1 cellular context compared by ENCODE assay signal in the genomic region with DNA sequence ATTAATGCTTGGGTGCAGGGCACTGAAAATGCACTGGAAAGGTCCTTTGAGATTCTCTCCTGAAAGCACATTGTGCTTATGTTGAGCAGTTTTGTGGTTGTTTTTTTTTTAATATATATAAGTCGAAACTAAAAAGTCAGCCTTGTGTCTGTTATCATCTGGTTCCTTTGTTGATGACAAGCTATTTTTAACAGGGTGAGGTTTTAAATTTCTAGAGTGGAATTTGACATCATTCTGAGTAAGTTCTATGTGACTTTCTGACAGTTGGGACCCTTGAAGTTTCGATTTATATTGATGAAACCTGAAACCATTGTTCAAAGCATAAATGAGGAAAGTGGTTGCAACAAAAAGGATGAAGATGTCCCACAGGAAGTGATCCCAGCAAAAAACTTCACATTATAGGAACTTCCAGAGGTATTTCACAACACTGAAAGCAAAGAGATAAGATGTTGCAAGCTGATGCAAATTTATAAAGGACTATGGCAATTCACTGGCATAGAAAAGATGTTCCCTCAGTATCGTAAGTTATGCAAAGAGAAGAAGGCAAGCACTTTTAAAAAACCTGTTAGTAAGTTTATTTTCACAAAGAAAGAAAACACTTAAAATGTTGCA.
TF ChIP-seq lines count a peak whose summit lies in the region.

No MANE protein-coding gene starts in this region.

TF ChIP-seq in WTC11, 78 proteins besides CTCF, POLR2A, EP300 and RAD21 (continued from another document):
- TF ChIP-seq, protein P1, sequence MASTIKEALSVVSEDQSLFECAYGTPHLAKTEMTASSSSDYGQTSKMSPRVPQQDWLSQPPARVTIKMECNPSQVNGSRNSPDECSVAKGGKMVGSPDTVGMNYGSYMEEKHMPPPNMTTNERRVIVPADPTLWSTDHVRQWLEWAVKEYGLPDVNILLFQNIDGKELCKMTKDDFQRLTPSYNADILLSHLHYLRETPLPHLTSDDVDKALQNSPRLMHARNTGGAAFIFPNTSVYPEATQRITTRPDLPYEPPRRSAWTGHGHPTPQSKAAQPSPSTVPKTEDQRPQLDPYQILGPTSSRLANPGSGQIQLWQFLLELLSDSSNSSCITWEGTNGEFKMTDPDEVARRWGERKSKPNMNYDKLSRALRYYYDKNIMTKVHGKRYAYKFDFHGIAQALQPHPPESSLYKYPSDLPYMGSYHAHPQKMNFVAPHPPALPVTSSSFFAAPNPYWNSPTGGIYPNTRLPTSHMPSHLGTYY (CRISPR knock-in tag; IDR thresholded peaks at IDR 0.05), result no peak
- TF ChIP-seq ETV6 (CRISPR knock-in tag; IDR thresholded peaks at IDR 0.05) (no peak), SP1 (CRISPR knock-in tag; conservative IDR thresholded peaks at IDR 0.05) (no peak), NR2C2 (CRISPR knock-in tag; IDR thresholded peaks at IDR 0.05) (no peak), ESRRA (CRISPR knock-in tag; IDR thresholded peaks at IDR 0.05; ENCODE audit: borderline replicate concordance) (no peak), CBFB (CRISPR knock-in tag; IDR thresholded peaks at IDR 0.05; ENCODE audit: low read depth) (no peak), AR (CRISPR knock-in tag; IDR thresholded peaks at IDR 0.05) (no peak), NFATC4 (CRISPR knock-in tag; IDR thresholded peaks at IDR 0.05) (no peak)
- TF ChIP-seq, protein P2, sequence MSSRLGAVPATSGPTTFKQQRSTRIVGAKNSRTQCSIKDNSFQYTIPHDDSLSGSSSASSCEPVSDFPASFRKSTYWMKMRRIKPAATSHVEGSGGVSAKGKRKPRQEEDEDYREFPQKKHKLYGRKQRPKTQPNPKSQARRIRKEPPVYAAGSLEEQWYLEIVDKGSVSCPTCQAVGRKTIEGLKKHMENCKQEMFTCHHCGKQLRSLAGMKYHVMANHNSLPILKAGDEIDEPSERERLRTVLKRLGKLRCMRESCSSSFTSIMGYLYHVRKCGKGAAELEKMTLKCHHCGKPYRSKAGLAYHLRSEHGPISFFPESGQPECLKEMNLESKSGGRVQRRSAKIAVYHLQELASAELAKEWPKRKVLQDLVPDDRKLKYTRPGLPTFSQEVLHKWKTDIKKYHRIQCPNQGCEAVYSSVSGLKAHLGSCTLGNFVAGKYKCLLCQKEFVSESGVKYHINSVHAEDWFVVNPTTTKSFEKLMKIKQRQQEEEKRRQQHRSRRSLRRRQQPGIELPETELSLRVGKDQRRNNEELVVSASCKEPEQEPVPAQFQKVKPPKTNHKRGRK (CRISPR knock-in tag; IDR thresholded peaks at IDR 0.05; ENCODE audit: borderline replicate concordance), result no peak
TF ChIP-seq in WTC11: peak in this region for 0.
